ENCODE assay signal across 8 cellular contexts in the genomic region with DNA sequence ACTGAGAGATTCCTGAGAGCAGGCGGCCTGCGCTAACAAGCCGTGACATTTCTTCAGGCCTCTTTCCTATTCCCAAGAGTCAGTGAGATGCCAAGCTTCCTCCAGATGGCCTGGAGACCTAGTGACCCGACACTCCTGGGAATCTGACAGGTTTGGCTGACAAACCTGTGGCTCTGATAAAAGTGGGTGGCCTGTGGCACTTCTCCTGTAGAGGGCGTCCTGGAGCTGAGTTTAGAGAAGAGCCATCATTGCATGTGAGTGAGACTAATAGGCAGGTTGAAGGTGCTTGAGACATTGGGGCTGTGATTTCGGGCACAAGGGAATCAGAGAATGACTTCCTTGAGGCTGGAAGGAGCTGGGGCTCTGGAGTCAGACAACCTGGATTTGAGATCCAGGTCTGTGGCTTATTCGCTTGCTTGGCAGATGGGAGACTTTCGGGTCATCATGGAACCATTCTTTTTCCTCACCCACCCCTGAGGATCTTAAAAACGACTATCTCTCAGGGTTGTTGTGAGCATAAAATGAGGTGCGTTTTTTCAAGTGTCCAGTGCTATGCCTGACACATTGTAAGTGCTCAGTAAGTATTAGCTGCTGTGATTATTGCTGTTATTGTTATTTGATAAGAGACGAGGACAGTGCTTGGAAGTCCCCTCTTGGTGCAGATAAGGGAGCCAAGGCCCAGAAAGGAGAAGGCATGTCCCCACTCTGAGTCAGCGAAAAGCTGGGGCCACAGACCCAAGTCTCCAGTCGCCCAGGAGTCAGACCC.
A peak's percentile ranks its signal among the peaks of the same experiment; 100 is the strongest.
DNase-seq lines count a peak whose midpoint lies in the region; ATAC-seq, FAIRE-seq and TF ChIP-seq lines count a peak whose summit lies in the region.

No MANE protein-coding gene starts in this region.

- DNase-seq in CD14-positive monocyte (ENCODE audit: low spot score) (no peak), GM13976 (ENCODE audit: low spot score) (peak; percentile 72), NT2/D1 (ENCODE audit: low read depth, low spot score) (peak; percentile 72), endothelial cell of umbilical vein (ENCODE audit: low read depth, low spot score) (peak; percentile 73), small intestine (peak; percentile 12), DMS79 (lab: John Stamatoyannopoulos, UW) (no peak), NCI-H1436 treated with DMSO at 0.1 percent for 48 hours (lab: John Stamatoyannopoulos, UW) (no peak)

- in situ Hi-C loops in GM13976 (cut with MboI; ENCODE audit: low sequenced_read_pairs, unreplicated experiment): no loop called here

- POLR2A ChIA-PET in endothelial cell of umbilical vein (lab: Charles Lee): interaction anchor here (0.9 kb wide), 1 partner anchor 13 kb away, joined by 3 read pairs; no protein-coding TSS in a partner anchor

- intact Hi-C loops in CD14-positive monocyte (cut with micrococcal nuclease) (no loop called here), endothelial cell of umbilical vein (cut with micrococcal nuclease) (loop anchor here (1.0 to 2.0 kb wide), 3 partner anchors 80 to 261 kb away; no protein-coding TSS in a partner anchor)

- no peaks in the 10 kb centered on the region for H3K79me2 ChIP-seq in endothelial cell of umbilical vein (ENCODE audit: control insufficient read depth, insufficient read depth, low read length)

- WGBS in small intestine, 3 donors: 55 to 58% (median 56%) methylated on average over 13 of the region's 13 CpGs

- H3K4me3 ChIP-seq in NT2/D1 (ENCODE audit: insufficient read length, low read depth) (no peak overlapping the region), endothelial cell of umbilical vein (replicated peaks in 1 of 3; ENCODE audit: insufficient read depth in 1 of 3, low read depth in 1 of 3, low read length in 3 of 3) (no peak overlapping the region), small intestine (ENCODE audit: low read depth in 1 of 2, low read length in 2 of 2) (no peak overlapping the region)

- dilution Hi-C loops in endothelial cell of umbilical vein (cut with MboI; ENCODE audit: extremely low pct_ligation_motif_present, low sequenced_read_pairs): no loop called here

- no peak overlapping the region for H3K4me3 Mint-ChIP-seq in CD14-positive monocyte

- H3K4me1 ChIP-seq in NT2/D1 (ENCODE audit: insufficient read depth, insufficient read length) (no peaks in the 10 kb centered on the region), endothelial cell of umbilical vein (ENCODE audit: control insufficient read depth, extremely low read depth, insufficient read depth, low read length) (peaks cover 3% of the 10 kb centered on the region), small intestine (ENCODE audit: control insufficient read depth in 2 of 2, insufficient read depth in 1 of 2, low read depth in 1 of 2, low read length in 1 of 2) (no peaks in the 10 kb centered on the region)

- H3K9me3 Mint-ChIP-seq in CD14-positive monocyte: no peaks in the 10 kb centered on the region

- no peaks in the 10 kb centered on the region for H3K36me3 ChIP-seq in NT2/D1 (ENCODE audit: insufficient read depth, insufficient read length, low read length)
- no peaks in the 10 kb centered on the region for H3K36me3 ChIP-seq in endothelial cell of umbilical vein (ENCODE audit: control insufficient read depth in 2 of 2, extremely low read depth in 1 of 2, insufficient read depth in 2 of 2, low read length in 2 of 2)
- H3K36me3 ChIP-seq in small intestine (ENCODE audit: control insufficient read depth in 2 of 2, insufficient read depth in 2 of 2, low read length in 2 of 2): no peaks in the 10 kb centered on the region

- H3K4me2 ChIP-seq in endothelial cell of umbilical vein (ENCODE audit: insufficient read depth, low read length): no peak overlapping the region

- H3K9ac ChIP-seq in NT2/D1 (ENCODE audit: insufficient read length, low read depth): no peak overlapping the region
- H3K9ac ChIP-seq in endothelial cell of umbilical vein (replicated peaks; ENCODE audit: extremely low read depth, insufficient read depth, low read length): no peak overlapping the region

- FAIRE-seq in endothelial cell of umbilical vein (lab: Jason Lieb, UNC): peak; percentile 82
- no peak for FAIRE-seq in small intestine (lab: Jason Lieb, UNC)

- H3K4me1 Mint-ChIP-seq in CD14-positive monocyte: peaks cover 5% of the 10 kb centered on the region

- no peak overlapping the region for H3K27ac Mint-ChIP-seq in CD14-positive monocyte

- H3K27ac ChIP-seq in endothelial cell of umbilical vein (ENCODE audit: insufficient read depth, low read depth, low read length): peak overlapping the region; percentile 10
- H3K27ac ChIP-seq in small intestine (ENCODE audit: low read depth in 1 of 2, low read length in 1 of 2): no peak overlapping the region

- CTCF ChIA-PET in endothelial cell of umbilical vein (lab: Charles Lee): interaction anchor here (0.7 to 5.3 kb wide), 27 partner anchors 9 to 549 kb away, joined by 3 to 72 read pairs (median 5); no protein-coding TSS in a partner anchor

- no peaks in the 10 kb centered on the region for H3K36me3 Mint-ChIP-seq in CD14-positive monocyte

- no peaks in the 10 kb centered on the region for H3K9me3 ChIP-seq in NT2/D1 (ENCODE audit: insufficient read depth, low read length)
- no peaks in the 10 kb centered on the region for H3K9me3 ChIP-seq in endothelial cell of umbilical vein (replicated peaks; ENCODE audit: control insufficient read depth, insufficient read depth, low read length)
- no peaks in the 10 kb centered on the region for H3K9me3 ChIP-seq in small intestine (ENCODE audit: control insufficient read depth, low read depth)

- H3K27me3 Mint-ChIP-seq in CD14-positive monocyte (ENCODE audit: low read depth in 3 of 3): peaks cover 1 to 6% (median 3%) of the 10 kb centered on the region in 3 donors

- no TSS peak for BruUV-seq in endothelial cell of umbilical vein (replicated peaks; lab: Mats Ljungman, UMichigan)

- no peak for TF ChIP-seq POLR2A in endothelial cell of umbilical vein (IDR thresholded peaks at IDR 0.05; ENCODE audit: low read depth, low read length)

- H2AFZ ChIP-seq in endothelial cell of umbilical vein (ENCODE audit: low read depth, low read length): no peak overlapping the region

- ATAC-seq in GM18498 (IDR thresholded peaks at IDR 0.05; ENCODE audit: unreplicated experiment): no peak

- H3K27me3 ChIP-seq in NT2/D1 (ENCODE audit: insufficient read depth, insufficient read length) (no peaks in the 10 kb centered on the region), endothelial cell of umbilical vein (ENCODE audit: control insufficient read depth in 2 of 2, insufficient read depth in 2 of 2, low read length in 2 of 2) (no peaks in the 10 kb centered on the region), small intestine (ENCODE audit: control insufficient read depth in 2 of 2, insufficient read depth in 2 of 2, low read length in 2 of 2) (no peaks in the 10 kb centered on the region)

- no peaks in the 10 kb centered on the region for H4K20me1 ChIP-seq in endothelial cell of umbilical vein (replicated peaks; ENCODE audit: control insufficient read depth, extremely low read depth, insufficient read depth, low read length)

- H3K9me1 ChIP-seq in endothelial cell of umbilical vein (replicated peaks; ENCODE audit: control insufficient read depth, extremely low read depth, insufficient read depth, low read length): no peaks in the 10 kb centered on the region

- TF ChIP-seq CTCF in CD14-positive monocyte (IDR thresholded peaks at IDR 0.05) (peak; percentile 25), GM13976 (IDR thresholded peaks at IDR 0.05; ENCODE audit: borderline replicate concordance, control extremely low read depth, extremely low read depth, insufficient read depth, missing control alignments) (peak; percentile 42), endothelial cell of umbilical vein (IDR thresholded peaks at IDR 0.05; ENCODE audit: extremely low read depth in 1 of 2, insufficient read depth in 1 of 2, low read depth in 1 of 2, low read length in 2 of 2) (peak; percentile 84 to 89)

TF ChIP-seq in endothelial cell of umbilical vein, 7 proteins besides CTCF, POLR2A, EP300 and RAD21:
- TF ChIP-seq EZH2 (IDR thresholded peaks at IDR 0.05; ENCODE audit: borderline replicate concordance, low read depth, low read length, severe bottlenecking): no peak
- no peak for TF ChIP-seq MYC (IDR thresholded peaks at IDR 0.05; ENCODE audit: low read depth, low read length)
- TF ChIP-seq, protein P1, sequence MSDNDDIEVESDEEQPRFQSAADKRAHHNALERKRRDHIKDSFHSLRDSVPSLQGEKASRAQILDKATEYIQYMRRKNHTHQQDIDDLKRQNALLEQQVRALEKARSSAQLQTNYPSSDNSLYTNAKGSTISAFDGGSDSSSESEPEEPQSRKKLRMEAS (IDR thresholded peaks at IDR 0.05; ENCODE audit: insufficient read depth, insufficient read length): no peak
- TF ChIP-seq JUN (IDR thresholded peaks at IDR 0.05; ENCODE audit: borderline replicate concordance, insufficient read depth, insufficient read length, low read depth): no peak
- no peak for TF ChIP-seq FOS (IDR thresholded peaks at IDR 0.05; ENCODE audit: borderline replicate concordance, insufficient read depth, low read length)
- TF ChIP-seq POLR2AphosphoS5 (IDR thresholded peaks at IDR 0.05; ENCODE audit: insufficient read depth, low read depth, low read length): no peak
- TF ChIP-seq GATA2 (IDR thresholded peaks at IDR 0.05; ENCODE audit: insufficient read depth, insufficient read length, low read depth, low read length): no peak

Comparison
In these comparisons a context has a peak if more than half of its experiments do, and no peak if none do; other contexts are left out.
1. DNase-seq: peak in GM13976 (single experiment), NT2/D1 (single experiment), endothelial cell of umbilical vein (single experiment) and small intestine (single experiment); none in CD14-positive monocyte (single experiment), DMS79 (single experiment) and NCI-H1436 treated with DMSO at 0.1 percent for 48 hours (single experiment).
2. CTCF ChIP-seq: peak in every context shown above with its lines; median percentile 86 in endothelial cell of umbilical vein; 42 in GM13976; 25 in CD14-positive monocyte.